9 cellular contexts compared by ENCODE assay signal in genomic region chr3:76044601-76045600, GRCh38.
DNase-seq lines count a peak whose midpoint lies in the region; ATAC-seq, FAIRE-seq and TF ChIP-seq lines count a peak whose summit lies in the region.
"Had no signal": no experiment of that assay in that cellular context is flagged by ENCODE, and none has a peak within 500 bp of the region (broad histone marks: within the 10 kb centered on the region; RNA-seq: fewer than 3 reads in every experiment).

No MANE protein-coding gene starts in this region.

- H4K20me1 ChIP-seq in IMR-90 (ENCODE audit: insufficient read depth, low read length), result no peaks in the 10 kb centered on the region
- no peaks in the 10 kb centered on the region for H4K20me1 ChIP-seq in K562 (replicated peaks; ENCODE audit: control insufficient read depth, insufficient read depth, low read length)

- in situ Hi-C loops in IMR-90 (cut with MboI; ENCODE audit: low sequenced_read_pairs) (no loop called here), K562 (cut with MboI) (no loop called here)

- H3K4me1 ChIP-seq in IMR-90 (ENCODE audit: control insufficient read depth, insufficient read depth, low read length) (peaks cover 8% of the 10 kb centered on the region), K562 (replicated peaks in 1 of 2; ENCODE audit: control insufficient read depth in 2 of 2, insufficient read depth in 2 of 2, low read length in 2 of 2) (no peaks in the 10 kb centered on the region), mucosa of descending colon (ENCODE audit: low read depth) (no peaks in the 10 kb centered on the region)

- peak overlapping the region; percentile 7; the same call in 1 of the 2 replicates for H3K4ac ChIP-seq in IMR-90 (ENCODE audit: low read depth, low read length)

- TF ChIP-seq POLR2A in IMR-90 (IDR thresholded peaks at IDR 0.05; ENCODE audit: low read depth, low read length) (no peak), K562 (conservative IDR thresholded peaks at IDR 0.05) (no peak)

- peak overlapping the region; percentile 90; the same call in 1 of the 2 replicates for H3K18ac ChIP-seq in IMR-90 (ENCODE audit: low read depth, low read length)

- H3K23ac ChIP-seq in IMR-90 (ENCODE audit: low read depth, low read length), result no peak overlapping the region

- H3K9me1 ChIP-seq in IMR-90 (ENCODE audit: insufficient read depth, low read length) (no peaks in the 10 kb centered on the region), K562 (ENCODE audit: control insufficient read depth, insufficient read depth, low read length) (no peaks in the 10 kb centered on the region)

- no peak overlapping the region for H3K14ac ChIP-seq in IMR-90 (replicated peaks; ENCODE audit: low read depth, low read length)

- peak; percentile 62 for TF ChIP-seq RAD21 in IMR-90 (IDR thresholded peaks at IDR 0.05; ENCODE audit: low read length)
- peak in 1 of 2 experiments; percentile 37; a peak in 2 of 4 replicates for TF ChIP-seq RAD21 in K562 (CRISPR knock-in tag; conservative IDR thresholded peaks at IDR 0.05 in 1 of 2, IDR thresholded peaks at IDR 0.05 in 1 of 2)

- H3K4me2 ChIP-seq in IMR-90 (ENCODE audit: low read depth, low read length) (no peak overlapping the region), K562 (ENCODE audit: insufficient read depth, low read length) (no peak overlapping the region)

- no peak overlapping the region for H2AK9ac ChIP-seq in IMR-90 (replicated peaks; ENCODE audit: low read depth, low read length, poor library complexity)

- TF ChIP-seq CTCF in IMR-90 (conservative IDR thresholded peaks at IDR 0.05; ENCODE audit: low read depth, low read length) (peak; percentile 65), K562 (IDR thresholded peaks at IDR 0.05 in 2 of 3, conservative IDR thresholded peaks at IDR 0.05 in 1 of 3; ENCODE audit: insufficient read depth in 2 of 3, low read depth in 1 of 3, low read length in 3 of 3) (peak in 1 of 3 experiments; percentile 33; a peak in 2 of 6 replicates), mucosa of descending colon (IDR thresholded peaks at IDR 0.05) (peak; percentile 14)

- peak overlapping the region; percentile 52 for H2BK5ac ChIP-seq in IMR-90 (ENCODE audit: low read depth, low read length, poor library complexity, severe bottlenecking)

- H3K79me1 ChIP-seq in IMR-90 (ENCODE audit: low read depth in 1 of 2, low read length in 2 of 2), result no peaks in the 10 kb centered on the region

- WGBS in IMR-90 (ENCODE audit: extremely low coverage in 2 of 2, insufficient read length in 1 of 2), 2 experiments, result 0% methylated on average over 1 of the region's 3 CpGs; no CpG with 5 or more reads in 1 of the 2 experiments
- WGBS in K562 (ENCODE audit: insufficient coverage, low coverage, missing lambda C conversion rate), result 3% methylated on average over 3 of the region's 3 CpGs

- H4K5ac ChIP-seq in IMR-90 (ENCODE audit: low read depth, low read length), result peak overlapping the region; percentile 73; the same call in 1 of the 2 replicates

- H3K36me3 ChIP-seq in IMR-90 (ENCODE audit: control insufficient read depth, insufficient read depth, low read length) (no peaks in the 10 kb centered on the region), K562 (ENCODE audit: control insufficient read depth, insufficient read depth, low read length) (no peaks in the 10 kb centered on the region), mucosa of descending colon (ENCODE audit: low read depth) (no peaks in the 10 kb centered on the region)

- CTCF ChIA-PET in IMR-90 (lab: Yijun Ruan, JAX), result interaction anchor here (0.6 to 1.6 kb wide), 13 partner anchors 8 to 133 kb away, joined by 3 to 11 read pairs (median 3); no protein-coding TSS in a partner anchor
- CTCF ChIA-PET in K562 (lab: Yijun Ruan, JAX; ENCODE audit: low intra/inter-chr PET ratio), result no interaction called here

- no peak overlapping the region for H3K4me3 ChIP-seq in IMR-90 (ENCODE audit: insufficient read depth, low read depth, low read length)
- H3K4me3 ChIP-seq in K562, result no peak overlapping the region
- H3K4me3 ChIP-seq in mucosa of descending colon, result no peak overlapping the region
- H3K4me3 ChIP-seq: skin epidermis had no signal

- intact Hi-C loops in IMR-90 (cut with micrococcal nuclease), result loop anchor here (2.0 to 5.0 kb wide), 4 partner anchors 20 to 262 kb away; no protein-coding TSS in a partner anchor
- intact Hi-C loops in K562 (cut with micrococcal nuclease), result loop anchor here (5.0 kb wide), 1 partner anchor 323 kb away; no protein-coding TSS in a partner anchor
- intact Hi-C loops in mucosa of descending colon (cut with DNase I, micrococcal nuclease), result no loop called here

- H3K9ac ChIP-seq in IMR-90 (ENCODE audit: low read depth, low read length) (no peak overlapping the region), K562 (ENCODE audit: insufficient read depth in 1 of 2, low read depth in 2 of 2, low read length in 2 of 2) (no peak overlapping the region)

- no peak for FAIRE-seq in K562 (lab: Jason Lieb, UNC)

- TF ChIP-seq EP300 in K562 (IDR thresholded peaks at IDR 0.05; ENCODE audit: low read length), result no peak

- no peaks in the 10 kb centered on the region for H3K79me2 ChIP-seq in K562 (ENCODE audit: control insufficient read depth, insufficient read depth, low read length)

- DNase-seq in NCI-H82 (lab: John Stamatoyannopoulos, UW) (peak; percentile 47), NCI-H82 treated with DMSO at 0.1 percent for 48 hours (lab: John Stamatoyannopoulos, UW; ENCODE audit: unreplicated experiment) (no peak), IMR-90 (peak; percentile 44), K562 (ENCODE audit: extremely low read depth in 1 of 4, low spot score in 3 of 4) (peak in 3 of 4 experiments; percentile 4 to 19 (median 6)), mucosa of descending colon (peak in 1 of 3 donors; percentile 14), activated T-cell treated with anti-CD3 and anti-CD28 coated beads for 4 hours (no peak)
- DNase-seq in activated effector memory CD4-positive, alpha-beta T cell treated with anti-CD3 and anti-CD28 coated beads, Interleukin-2, amount 50 U/mL, for 16 hours, result no peak

- H2AFZ ChIP-seq in IMR-90 (replicated peaks; ENCODE audit: low read length, poor library complexity) (no peak overlapping the region), K562 (ENCODE audit: low read depth, low read length) (no peak overlapping the region)

- no peak overlapping the region for H2AK5ac ChIP-seq in IMR-90 (ENCODE audit: low read depth, low read length)

- no peaks in the 10 kb centered on the region for H3K27me3 ChIP-seq in IMR-90 (ENCODE audit: control insufficient read depth, insufficient read depth, low read length)
- no peaks in the 10 kb centered on the region for H3K27me3 ChIP-seq in K562 (ENCODE audit: control insufficient read depth in 2 of 2, insufficient read depth in 2 of 2, low read length in 2 of 2)

- H4K91ac ChIP-seq in IMR-90 (ENCODE audit: insufficient read depth, low read depth, low read length), result no peak overlapping the region

- POLR2A ChIA-PET in IMR-90 (lab: Charles Lee; ENCODE audit: unreplicated experiment), result no interaction called here
- POLR2A ChIA-PET in K562 (lab: Yijun Ruan, JAX), result no interaction called here

- peak; percentile 61 for ATAC-seq in IMR-90 (ENCODE audit: low read depth)
- no peak for ATAC-seq in K562
- no peak for ATAC-seq in mucosa of descending colon
- ATAC-seq in HG03460 (IDR thresholded peaks at IDR 0.05; ENCODE audit: unreplicated experiment), result no peak

- peak overlapping the region; percentile 42 for H2BK120ac ChIP-seq in IMR-90 (ENCODE audit: low read depth, low read length)

- H2BK20ac ChIP-seq in IMR-90 (ENCODE audit: low read depth, low read length), result no peak overlapping the region; the same call in 1 of the 2 replicates

- H2BK15ac ChIP-seq in IMR-90 (ENCODE audit: low read depth, low read length), result 0 out of 3 replicates have a peak overlapping the region, but pooled peaks have one; percentile 16

- H3K27ac ChIP-seq in IMR-90 (ENCODE audit: insufficient read depth, low read length) (peak overlapping the region; percentile 20; the same call in 1 of the 2 replicates), K562 (ENCODE audit: extremely low read depth, low read depth, low read length) (no peak overlapping the region)
- H3K27ac ChIP-seq: skin epidermis had no signal

- dilution Hi-C loops in IMR-90 (cut with HindIII; ENCODE audit: low sequenced_read_pairs, unreplicated experiment), result no loop called here

- H3K9me3 ChIP-seq in IMR-90 (ENCODE audit: control insufficient read depth, insufficient read depth, low read length), result no peaks in the 10 kb centered on the region
- no peaks in the 10 kb centered on the region for H3K9me3 ChIP-seq in K562 (replicated peaks; ENCODE audit: control insufficient read depth, insufficient read depth, low read depth, low read length)
- no peaks in the 10 kb centered on the region for H3K9me3 ChIP-seq in mucosa of descending colon

- no peak overlapping the region for H3K56ac ChIP-seq in IMR-90 (ENCODE audit: extremely low read depth, insufficient read depth, low read length)

- BruUV-seq in IMR-90 (replicated peaks; lab: Mats Ljungman, UMichigan), result no TSS peak
- BruUV-seq in K562 (replicated peaks; lab: Mats Ljungman, UMichigan), result no TSS peak

- 0 out of 4 replicates have a peak overlapping the region, but pooled peaks of 1 of the 2 experiments have one; percentile 14 for H4K8ac ChIP-seq in IMR-90 (ENCODE audit: low read depth in 2 of 2, low read length in 2 of 2)

TF ChIP-seq in IMR-90, 13 proteins besides CTCF, POLR2A, EP300 and RAD21:
- TF ChIP-seq MXI1 (IDR thresholded peaks at IDR 0.05; ENCODE audit: borderline replicate concordance, low read depth, low read length) (no peak), SMC3 (IDR thresholded peaks at IDR 0.05; ENCODE audit: low read depth, low read length) (peak; percentile 43), CEBPB (IDR thresholded peaks at IDR 0.05; ENCODE audit: low read depth, low read length) (peak; percentile 19; the same call in 1 of the 2 replicates)

TF ChIP-seq in K562, 482 proteins besides CTCF, POLR2A, EP300 and RAD21 (continues in another document):
- TF ChIP-seq PHB (CRISPR knock-in tag; IDR thresholded peaks at IDR 0.05) (no peak), POLR2B (IDR thresholded peaks at IDR 0.05; ENCODE audit: low read depth, partially characterized antibody) (no peak), TAF7 (tag; IDR thresholded peaks at IDR 0.05) (no peak), ZFPM2 (CRISPR knock-in tag; IDR thresholded peaks at IDR 0.05) (no peak)

Comparison
In these comparisons a context has a peak if more than half of its experiments do, and no peak if none do; other contexts are left out.
1. DNase-seq: peak in NCI-H82 (single experiment), IMR-90 (single experiment) and K562 (3 of 4); none in NCI-H82 treated with DMSO at 0.1 percent for 48 hours (single experiment), activated effector memory CD4-positive, alpha-beta T cell treated with anti-CD3 and anti-CD28 coated beads, Interleukin-2, amount 50 U/mL, for 16 hours (single experiment) and activated T-cell treated with anti-CD3 and anti-CD28 coated beads for 4 hours (single experiment).
2. intact Hi-C loops: an anchor here in IMR-90 (2.0 to 5.0 kb wide) and K562 (5.0 kb wide); none called in mucosa of descending colon.